In the genomic region with DNA sequence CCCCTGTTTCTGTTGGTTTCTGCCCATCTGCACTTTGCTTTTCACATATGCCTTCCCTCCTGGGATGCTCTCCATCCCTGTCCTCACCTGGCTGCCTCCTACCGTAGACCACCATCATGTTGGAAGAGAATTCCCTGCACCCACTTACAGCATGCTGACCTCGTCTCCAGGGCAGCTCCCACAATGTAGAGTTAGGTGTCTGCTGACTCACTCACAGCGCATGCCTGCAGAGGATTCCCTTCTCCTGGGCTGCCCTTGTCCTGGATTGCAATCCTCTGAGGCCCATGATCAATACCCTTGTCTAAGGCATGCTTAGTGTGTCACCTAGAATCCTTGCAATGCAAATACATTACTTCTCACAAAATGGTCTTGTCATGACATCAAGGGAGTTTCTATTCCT, we compare ENCODE assay signal across 18 cellular contexts. TPM values are rescaled to one million over a fixed set of nuclear protein-coding genes. Genes with fewer than 3 reads are reported as not detected.
A peak's percentile ranks its signal among the peaks of the same experiment; 100 is the strongest.
DNase-seq lines count a peak whose midpoint lies in the region; ATAC-seq and TF ChIP-seq lines count a peak whose summit lies in the region.
"Had no signal": no experiment of that assay in that cellular context is flagged by ENCODE, and none has a peak within 500 bp of the region (broad histone marks: within the 10 kb centered on the region; RNA-seq: fewer than 3 reads in every experiment).

No MANE protein-coding gene starts in this region.

- dilution Hi-C loops in mammary epithelial cell (cut with HindIII; ENCODE audit: low sequenced_read_pairs) = no loop called here

- TF ChIP-seq CTCF in mammary epithelial cell (conservative IDR thresholded peaks at IDR 0.05 in 1 of 2, IDR thresholded peaks at IDR 0.05 in 1 of 2; ENCODE audit: extremely low read depth in 1 of 2, insufficient read depth in 1 of 2, low read depth in 1 of 2, low read length in 2 of 2) = no peak
- no peak for TF ChIP-seq CTCF in MCF 10A (IDR thresholded peaks at IDR 0.05; ENCODE audit: unreplicated experiment)
- no peak for TF ChIP-seq CTCF in endodermal cell (conservative IDR thresholded peaks at IDR 0.05)

- ATAC-seq in GM18909 (IDR thresholded peaks at IDR 0.05; ENCODE audit: poor library complexity, unreplicated experiment) = no peak
- ATAC-seq: A549 had no signal

- no peaks in the 10 kb centered on the region for H3K9me3 Mint-ChIP-seq in MCF 10A (ENCODE audit: unreplicated experiment)
- H3K9me3 Mint-ChIP-seq in endodermal cell = no peaks in the 10 kb centered on the region
- H3K9me3 Mint-ChIP-seq: CD4-positive, alpha-beta T cell had no signal

- intact Hi-C loops in mammary epithelial cell (cut with micrococcal nuclease) (no loop called here), MCF 10A (cut with micrococcal nuclease) (no loop called here)

- H3K4me3 Mint-ChIP-seq in MCF 10A (ENCODE audit: unreplicated experiment) (no peak overlapping the region), endodermal cell (no peak overlapping the region)
- H3K4me3 Mint-ChIP-seq: CD4-positive, alpha-beta T cell had no signal

- in situ Hi-C loops in mammary epithelial cell (cut with MboI; ENCODE audit: low sequenced_read_pairs in 2 of 2) = no loop called here

- no peak overlapping the region for H2AFZ ChIP-seq in mammary epithelial cell (ENCODE audit: low read depth, low read length)

- POLR2A ChIA-PET in MCF 10A (lab: Yijun Ruan, JAX) = no interaction called here

- H3K27ac ChIP-seq in mammary epithelial cell (ENCODE audit: insufficient read depth, low read depth, low read length) (no peak overlapping the region), endodermal cell (ENCODE audit: low read depth, low read length) (no peak overlapping the region)
- H3K27ac ChIP-seq: 22Rv1, A549, C4-2B had no signal

- H3K27me3 Mint-ChIP-seq in MCF 10A (ENCODE audit: insufficient read depth, unreplicated experiment) (no peaks in the 10 kb centered on the region), endodermal cell (ENCODE audit: insufficient read depth) (no peaks in the 10 kb centered on the region)

- WGBS in mammary epithelial cell (ENCODE audit: low coverage, missing lambda C conversion rate) = 65% methylated on average over 3 of the region's 3 CpGs
- WGBS in endodermal cell (ENCODE audit: insufficient coverage in 1 of 2, insufficient read length in 1 of 2), 2 experiments = 90 to 93% methylated on average over 3 of the region's 3 CpGs

- H3K4me1 ChIP-seq in mammary epithelial cell (ENCODE audit: insufficient read depth, low read length) (peaks cover 2% of the 10 kb centered on the region), endodermal cell (ENCODE audit: control insufficient read depth, insufficient read depth, low read length) (no peaks in the 10 kb centered on the region)
- H3K4me1 ChIP-seq: A549, Caco-2 had no signal

- H3K27ac Mint-ChIP-seq in MCF 10A (ENCODE audit: low read depth, unreplicated experiment) (no peak overlapping the region), endodermal cell (no peak overlapping the region)
- H3K27ac Mint-ChIP-seq: CD4-positive, alpha-beta T cell had no signal

- H3K4me1 Mint-ChIP-seq in MCF 10A (ENCODE audit: insufficient read depth, unreplicated experiment) (peaks cover 9% of the 10 kb centered on the region), endodermal cell (peaks cover 1% of the 10 kb centered on the region)

- CTCF ChIA-PET in mammary epithelial cell (lab: Charles Lee; ENCODE audit: low non-redundant PET) = no interaction called here
- CTCF ChIA-PET in MCF 10A (lab: Yijun Ruan, JAX) = no interaction called here

- H3K36me3 ChIP-seq in mammary epithelial cell (ENCODE audit: insufficient read depth, low read length) = no peaks in the 10 kb centered on the region
- H3K36me3 ChIP-seq in endodermal cell (ENCODE audit: control insufficient read depth, insufficient read depth, low read length) = no peaks in the 10 kb centered on the region

- no peak overlapping the region for H3K4me2 ChIP-seq in mammary epithelial cell (ENCODE audit: insufficient read depth, low read depth, low read length)
- H3K4me2 ChIP-seq: A549 had no signal

- H4K20me1 ChIP-seq in mammary epithelial cell (ENCODE audit: insufficient read depth, low read length) = no peaks in the 10 kb centered on the region

- no peaks in the 10 kb centered on the region for H3K27me3 ChIP-seq in mammary epithelial cell (ENCODE audit: insufficient read depth, low read length)
- H3K27me3 ChIP-seq in endodermal cell (ENCODE audit: control insufficient read depth, insufficient read depth, low read length, poor library complexity, severe bottlenecking) = no peaks in the 10 kb centered on the region

- no peaks in the 10 kb centered on the region for H3K9me3 ChIP-seq in mammary epithelial cell (replicated peaks; ENCODE audit: insufficient read depth, low read length)
- no peaks in the 10 kb centered on the region for H3K9me3 ChIP-seq in endodermal cell (ENCODE audit: control insufficient read depth, low read length)
- H3K9me3 ChIP-seq: A549, Caco-2 had no signal

- H3K4me3 ChIP-seq in mammary epithelial cell (replicated peaks in 1 of 3; ENCODE audit: insufficient read depth in 1 of 3, low read depth in 2 of 3, low read length in 3 of 3) (no peak overlapping the region), endodermal cell (ENCODE audit: low read length) (no peak overlapping the region)
- H3K4me3 ChIP-seq: A549 had no signal

- H3K79me2 ChIP-seq in mammary epithelial cell (ENCODE audit: insufficient read depth, low read length) = no peaks in the 10 kb centered on the region

- DNase-seq in mammary epithelial cell = peak; percentile 19
- DNase-seq in MCF 10A (ENCODE audit: unreplicated experiment) = no peak
- peak; percentile 55 for DNase-seq in endodermal cell
- peak; percentile 35 for DNase-seq in kidney tubule cell (ENCODE audit: low spot score)
- no peak for DNase-seq in middle frontal gyrus (ENCODE audit: extremely low spot score, low spot score)
- DNase-seq in stimulated activated CD8-positive, alpha-beta memory T cell treated with anti-CD3 and anti-CD28 coated beads, Interleukin-4, amount 100 ng/mL, for 48 hours = no peak
- DNase-seq: AML-193; Caco-2; CD4-positive, alpha-beta T cell; GDM1; GOT3; H7 had no signal

- BruUV-seq in mammary epithelial cell (replicated peaks; lab: Mats Ljungman, UMichigan) = no TSS peak
- BruUV-seq in MCF 10A (replicated peaks; lab: Mats Ljungman, UMichigan) = no TSS peak

- H3K9ac ChIP-seq in mammary epithelial cell (ENCODE audit: insufficient read depth, low read length) (no peak overlapping the region), endodermal cell (ENCODE audit: extremely low read depth, low read length, poor library complexity, severe bottlenecking) (no peak overlapping the region)

- H3K36me3 Mint-ChIP-seq in MCF 10A (ENCODE audit: insufficient read depth, unreplicated experiment) = no peaks in the 10 kb centered on the region
- H3K36me3 Mint-ChIP-seq in endodermal cell (ENCODE audit: low read depth) = no peaks in the 10 kb centered on the region

RNA-seq across cellular contexts. Expression of gene STOML3, which starts 43.6 kb away (rescaled TPM):
- total RNA-seq in mammary epithelial cell = not detected
- not detected for polyA plus RNA-seq in mammary epithelial cell
- polyA minus RNA-seq in mammary epithelial cell = not detected
- total RNA-seq in MCF 10A (2022) = not detected in 2 replicates
- total RNA-seq in endodermal cell = not detected
- polyA plus RNA-seq in endodermal cell (2013, experiment 1 of 2) = 0.46 TPM
- 0.41 TPM for polyA plus RNA-seq in endodermal cell (2013, experiment 2 of 2)
- total RNA-seq: CD4-positive, alpha-beta T cell; Daoy; H7 had no signal
- polyA plus RNA-seq: A549, BJ had no signal

Comparison
In these comparisons a context has a peak if more than half of its experiments do, and no peak if none do; other contexts are left out.
1. DNase-seq: peak in mammary epithelial cell (single experiment), endodermal cell (single experiment) and kidney tubule cell (single experiment); none in MCF 10A (single experiment), middle frontal gyrus (single experiment) and stimulated activated CD8-positive, alpha-beta memory T cell treated with anti-CD3 and anti-CD28 coated beads, Interleukin-4, amount 100 ng/mL, for 48 hours (single experiment).